In the genomic region with DNA sequence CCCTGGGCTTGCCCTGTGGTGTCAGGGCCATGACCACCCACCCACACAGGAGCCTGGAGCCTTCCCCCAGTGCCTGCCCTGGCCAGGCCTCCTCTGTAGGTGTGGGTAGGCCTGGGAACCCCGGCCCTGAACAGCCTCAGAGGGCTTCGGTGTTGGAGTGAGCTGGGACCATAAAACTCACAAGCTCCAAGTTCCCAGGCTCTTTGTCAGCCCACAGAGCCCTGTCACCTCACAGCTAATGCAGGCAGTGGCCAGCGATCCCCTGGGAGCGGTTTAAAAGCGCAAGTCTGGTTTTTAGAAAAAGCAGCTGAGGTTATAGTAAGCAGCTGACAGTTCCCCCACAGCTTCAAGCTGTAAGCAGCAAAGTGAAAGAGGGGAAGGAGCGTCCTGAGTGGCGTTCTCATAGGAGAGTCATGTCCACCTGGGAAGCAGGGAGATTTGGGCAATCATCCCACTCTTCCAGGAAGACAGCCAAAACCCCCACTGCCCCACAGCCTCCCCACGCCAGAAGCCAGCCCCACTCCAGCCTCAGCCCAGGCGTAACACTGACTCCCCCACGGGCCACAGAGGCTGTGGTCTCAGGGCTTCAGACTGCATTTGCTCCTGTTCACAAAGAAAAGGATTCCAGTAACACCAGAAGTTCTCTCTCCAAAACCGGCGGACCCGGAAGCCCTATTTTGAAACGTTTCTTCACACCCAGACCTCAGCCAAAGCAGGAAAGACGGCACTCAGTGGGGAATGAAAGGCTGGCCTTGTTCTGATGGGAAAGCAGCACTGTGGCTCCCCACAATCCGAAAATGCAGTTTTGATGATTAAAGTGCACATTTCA, we compare ENCODE assay signal across 9 cellular contexts. TPM values are rescaled to one million over a fixed set of nuclear protein-coding genes. Genes with fewer than 3 reads are reported as not detected.
DNase-seq lines count a peak whose midpoint lies in the region; ATAC-seq and TF ChIP-seq lines count a peak whose summit lies in the region.
"Had no signal": no experiment of that assay in that cellular context is flagged by ENCODE, and none has a peak within 500 bp of the region (broad histone marks: within the 10 kb centered on the region; RNA-seq: fewer than 3 reads in every experiment).

No MANE protein-coding gene starts in this region.

- H3K9me3 ChIP-seq in lower lobe of right lung: peaks cover 12% of the 10 kb centered on the region

- H3K27me3 ChIP-seq in lower lobe of right lung (ENCODE audit: low read depth): no peaks in the 10 kb centered on the region

- ATAC-seq in HG02798 (IDR thresholded peaks at IDR 0.05; ENCODE audit: poor library complexity, unreplicated experiment) (peak; percentile 76), lower lobe of right lung (peak; percentile 36 to 45), GM18498 (IDR thresholded peaks at IDR 0.05; ENCODE audit: unreplicated experiment) (no peak)
- no peak for ATAC-seq in activated naive CD4-positive, alpha-beta T cell treated with anti-CD3 and anti-CD28 coated beads, Interleukin-2, amount 50 U/mL, for 72 hours

- TF ChIP-seq CTCF in cardiac fibroblast (IDR thresholded peaks at IDR 0.05; ENCODE audit: low read depth, low read length) (no peak), lower lobe of right lung (IDR thresholded peaks at IDR 0.05) (no peak)

- H3K27ac ChIP-seq in lower lobe of right lung: peak overlapping the region; percentile 62
- H3K27ac ChIP-seq in substantia nigra (ENCODE audit: low read depth, low read length, poor library complexity, severe bottlenecking): peak overlapping the region; percentile 66

- H3K36me3 ChIP-seq in lower lobe of right lung: no peaks in the 10 kb centered on the region

- no peaks in the 10 kb centered on the region for H3K4me1 ChIP-seq in lower lobe of right lung

- peaks cover 15 to 21% of the 10 kb centered on the region in 2 donors for H3K36me3 Mint-ChIP-seq in activated naive CD4-positive, alpha-beta T cell treated with anti-CD3 and anti-CD28 coated beads, Interleukin-2, amount 50 U/mL, for 72 hours

- H3K27ac Mint-ChIP-seq in activated naive CD4-positive, alpha-beta T cell treated with anti-CD3 and anti-CD28 coated beads, Interleukin-2, amount 50 U/mL, for 72 hours: no peak overlapping the region

- intact Hi-C loops in lower lobe of right lung (cut with DNase I): no loop called here

- H3K4me3 ChIP-seq in cardiac fibroblast (replicated peaks in 1 of 2; ENCODE audit: low read depth in 2 of 2, low read length in 2 of 2) (no peak overlapping the region), lower lobe of right lung (peak overlapping the region; percentile 6)

- DNase-seq in cardiac fibroblast (ENCODE audit: low read depth in 2 of 2): peak; percentile 38 to 60
- no peak for DNase-seq in lower lobe of right lung
- peak in 19 of 49 donors; percentile 18 to 79 (median 40) for DNase-seq in substantia nigra (lab: John Stamatoyannopoulos, UW)
- DNase-seq in ureter (ENCODE audit: low spot score): no peak
- DNase-seq in NCI-H510A treated with DMSO at 0.1 percent for 48 hours (lab: John Stamatoyannopoulos, UW): no peak
- no peak for DNase-seq in activated naive CD4-positive, alpha-beta T cell treated with anti-CD3 and anti-CD28 coated beads, Interleukin-2, amount 50 U/mL, for 72 hours (ENCODE audit: low spot score in 2 of 2)
- DNase-seq: stimulated activated CD4-positive, alpha-beta T cell treated with anti-CD3 and anti-CD28 coated beads, Interleukin-12 subunit alpha, Interleukin-12 subunit beta, amount 100 ng/mL, for 4 hours had no signal

- H3K9me3 Mint-ChIP-seq in activated naive CD4-positive, alpha-beta T cell treated with anti-CD3 and anti-CD28 coated beads, Interleukin-2, amount 50 U/mL, for 72 hours: peaks cover 16% of the 10 kb centered on the region in 2 donors

RNA-seq across cellular contexts. Expression of a gene that starts 34.3 kb away (rescaled TPM):
- total RNA-seq in lower lobe of right lung (2.3 TPM), ureter (41.9 TPM)
- under 1 TPM; 0.07 to 0.10 TPM for total RNA-seq in activated naive CD4-positive, alpha-beta T cell treated with anti-CD3 and anti-CD28 coated beads, Interleukin-2, amount 50 U/mL, for 72 hours

Comparison
In these comparisons a context has a peak if more than half of its experiments do, and no peak if none do; other contexts are left out.
1. ATAC-seq: peak in HG02798 (single experiment) and lower lobe of right lung (2 of 2); none in activated naive CD4-positive, alpha-beta T cell treated with anti-CD3 and anti-CD28 coated beads, Interleukin-2, amount 50 U/mL, for 72 hours (0 of 2) and GM18498 (single experiment).
2. DNase-seq: peak in cardiac fibroblast (2 of 2); none in lower lobe of right lung (single experiment), ureter (single experiment), NCI-H510A treated with DMSO at 0.1 percent for 48 hours (single experiment) and activated naive CD4-positive, alpha-beta T cell treated with anti-CD3 and anti-CD28 coated beads, Interleukin-2, amount 50 U/mL, for 72 hours (0 of 2).
3. RNA of a gene that starts 34.3 kb away (total RNA-seq): 41.9 TPM in ureter (single experiment); 2.3 TPM in lower lobe of right lung (single experiment) and 0.07 to 0.10 TPM in activated naive CD4-positive, alpha-beta T cell treated with anti-CD3 and anti-CD28 coated beads, Interleukin-2, amount 50 U/mL, for 72 hours; every median in the first group is over 10 times any median in the second.